8 cellular contexts compared by ENCODE assay signal in the genomic region with DNA sequence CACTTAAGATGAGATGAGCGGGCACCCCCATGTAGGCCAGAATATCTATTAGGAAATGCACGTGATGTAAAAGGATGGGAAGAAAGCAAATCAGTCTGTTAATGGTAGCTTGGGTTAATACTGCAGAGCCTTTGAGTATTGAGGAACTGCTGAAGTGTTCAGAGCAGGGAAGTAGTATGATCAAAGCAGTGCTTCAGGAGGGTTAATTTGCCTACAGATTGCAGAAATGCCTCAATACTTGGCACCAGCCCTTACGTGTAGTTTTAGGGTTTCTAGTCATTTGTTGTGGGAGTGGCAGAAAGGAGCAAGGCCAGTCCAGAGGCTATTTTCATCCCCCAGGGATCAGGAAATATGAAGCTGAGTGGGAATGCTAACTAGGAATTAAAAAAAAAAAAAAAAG. TPM values are rescaled to one million over a fixed set of nuclear protein-coding genes. Genes with fewer than 3 reads are reported as not detected.
DNase-seq lines count a peak whose midpoint lies in the region; ATAC-seq and TF ChIP-seq lines count a peak whose summit lies in the region.

No MANE protein-coding gene starts in this region.

- H3K9ac ChIP-seq in GM23248: no peak overlapping the region

- ATAC-seq in GM18868 (IDR thresholded peaks at IDR 0.05; ENCODE audit: unreplicated experiment): peak; percentile 67
- ATAC-seq in naive B cell (ENCODE audit: low read depth in 2 of 2): peak; percentile 90 to 92

- peaks cover 46% of the 10 kb centered on the region for H3K4me1 ChIP-seq in GM23248 (ENCODE audit: insufficient read depth)

- H3K27ac Mint-ChIP-seq in naive B cell: peak overlapping the region; percentile 87 to 91 (median 90)

- H2AFZ ChIP-seq in GM23248: no peak overlapping the region

- DNase-seq in GM23248 (peak; percentile 17), KBM-7 (peak; percentile 28), naive B cell (peak; percentile 37), mucosa of gallbladder (ENCODE audit: low spot score) (no peak), ureter (ENCODE audit: low spot score) (no peak), dorsolateral prefrontal cortex (no peak)
- no peak for DNase-seq in stimulated activated CD4-positive, alpha-beta T cell treated with anti-CD3 and anti-CD28 coated beads, Interleukin-2, amount 100 ng/mL, for 48 hours

- H3K4me3 Mint-ChIP-seq in naive B cell: peak overlapping the region in 7 of 8 donors; percentile 3 to 84 (median 59)

- peaks cover 5% of the 10 kb centered on the region; the same call in 1 of the 2 replicates for H3K36me3 ChIP-seq in GM23248 (ENCODE audit: low read depth)

- TF ChIP-seq CTCF in dorsolateral prefrontal cortex (IDR thresholded peaks at IDR 0.05 in 54 of 56, conservative IDR thresholded peaks at IDR 0.05 in 2 of 56; ENCODE audit: low read depth in 1 of 56, partially characterized antibody in 56 of 56): no peak

- H3K9me2 ChIP-seq in GM23248 (ENCODE audit: insufficient read depth): no peaks in the 10 kb centered on the region

- peaks cover 0 to 8% of the 10 kb centered on the region in 2 donors for H3K36me3 Mint-ChIP-seq in naive B cell

- 77 to 81% methylated on average over 3 of the region's 3 CpGs for WGBS in GM23248 (ENCODE audit: low coverage in 1 of 2, low lambda C conversion rate in 2 of 2, missing lambda C conversion rate in 2 of 2), 2 experiments

- H3K4me3 ChIP-seq in GM23248 (no peak overlapping the region), dorsolateral prefrontal cortex (no peak overlapping the region)

- H3K9me3 Mint-ChIP-seq in naive B cell: no peaks in the 10 kb centered on the region

- H3K27ac ChIP-seq in GM23248 (peak overlapping the region; percentile 30), dorsolateral prefrontal cortex (no peak overlapping the region)

- no peaks in the 10 kb centered on the region for H3K9me3 ChIP-seq in GM23248 (ENCODE audit: low read depth)

- H3K27me3 ChIP-seq in GM23248 (replicated peaks; ENCODE audit: insufficient read depth) (no peaks in the 10 kb centered on the region), dorsolateral prefrontal cortex (no peaks in the 10 kb centered on the region)

- H4K20me1 ChIP-seq in GM23248 (ENCODE audit: insufficient read depth): peaks cover 3% of the 10 kb centered on the region; the same call in 1 of the 2 replicates

- peaks cover 100% of the 10 kb centered on the region for H3K79me2 ChIP-seq in GM23248 (ENCODE audit: insufficient read depth)

- intact Hi-C loops in dorsolateral prefrontal cortex (cut with DNase I): no loop called here

- in situ Hi-C loops in GM23248 (cut with MboI) (no loop called here), KBM-7 (cut with MboI; ENCODE audit: low pct_unique_long_range_greater_than_20kb, low sequenced_read_pairs) (no loop called here)

- H3F3A ChIP-seq in GM23248 (ENCODE audit: insufficient read depth): 0 out of 2 replicates have a peak, but pooled peaks cover 8% of the 10 kb centered on the region

- H3K4me1 Mint-ChIP-seq in naive B cell: peaks cover 40 to 65% (median 54%) of the 10 kb centered on the region in 3 donors

- no peaks in the 10 kb centered on the region for H3K27me3 Mint-ChIP-seq in naive B cell

- peak overlapping the region; percentile 28 for H3K4me2 ChIP-seq in GM23248 (ENCODE audit: unreplicated experiment)

RNA-seq across cellular contexts. Expression of gene ZFX, which starts 19.7 kb away (rescaled TPM):
- total RNA-seq in GM23248 (2014; rRNA removed; shearing (Covaris generic)): 24.1 and 26.7 TPM in 2 replicates
- polyA plus RNA-seq in GM23248 (2016; fragmentation: Nextera tagmentation; extraction: Ambion mirVana): 16.7 and 19.6 TPM in 2 replicates
- polyA plus RNA-seq in naive B cell (ENCODE audit: low read depth in 6 of 6): 10 to 100 TPM; 29.2 to 66.7 (median 57.8) TPM
- 66.4 TPM for total RNA-seq in mucosa of gallbladder
- total RNA-seq in ureter: 75.0 TPM
- 100 to 1,000 TPM in 6 of 120 experiments, 10 to 100 TPM in 114; 38.8 to 111 (median 77.2) TPM for total RNA-seq in dorsolateral prefrontal cortex

Comparison
In these comparisons a context has a peak if more than half of its experiments do, and no peak if none do; other contexts are left out.
1. DNase-seq: peak in GM23248 (single experiment), KBM-7 (single experiment) and naive B cell (single experiment); none in mucosa of gallbladder (single experiment), ureter (single experiment), stimulated activated CD4-positive, alpha-beta T cell treated with anti-CD3 and anti-CD28 coated beads, Interleukin-2, amount 100 ng/mL, for 48 hours (0 of 2) and dorsolateral prefrontal cortex (0 of 10).